Comparison of ENCODE assay signal across 17 cellular contexts in genomic region chr3:75180235-75180944, GRCh38.
A peak's percentile ranks its signal among the peaks of the same experiment; 100 is the strongest.
DNase-seq lines count a peak whose midpoint lies in the region; ATAC-seq and TF ChIP-seq lines count a peak whose summit lies in the region.
"Had no signal": no experiment of that assay in that cellular context is flagged by ENCODE, and none has a peak within 500 bp of the region (broad histone marks: within the 10 kb centered on the region; RNA-seq: fewer than 3 reads in every experiment).

No MANE protein-coding gene starts in this region.

- H2BK5ac ChIP-seq in neuronal stem cell (ENCODE audit: low read length): no peak overlapping the region

- H3K4me3 ChIP-seq in neuronal stem cell (ENCODE audit: low read length in 2 of 2): no peak overlapping the region
- H3K4me3 ChIP-seq: right lobe of liver, upper lobe of right lung had no signal

- H3K14ac ChIP-seq in neuronal stem cell (ENCODE audit: low read length): no peak overlapping the region

- no peaks in the 10 kb centered on the region for H3K36me3 Mint-ChIP-seq in nephron progenitor cell (ENCODE audit: low read depth)
- H3K36me3 Mint-ChIP-seq: activated naive CD4-positive, alpha-beta T cell treated with anti-CD3 and anti-CD28 coated beads, Interleukin-2, amount 50 U/mL, for 72 hours; CD14-positive monocyte; natural killer cell treated with Interleukin-12 subunit alpha and Interleukin-12 subunit beta and Interleukin-15 and Interleukin-18, amount 100 ng/mL, for 72 hours had no signal

- no peak overlapping the region for H2BK15ac ChIP-seq in neuronal stem cell (ENCODE audit: low read length)

- H3K9me3 ChIP-seq in neuronal stem cell (replicated peaks in 1 of 2; ENCODE audit: control insufficient read depth in 2 of 2, insufficient read depth in 1 of 2, low read depth in 1 of 2, low read length in 2 of 2): no peaks in the 10 kb centered on the region
- H3K9me3 ChIP-seq: right lobe of liver, upper lobe of right lung had no signal

- no peak overlapping the region for H2BK12ac ChIP-seq in neuronal stem cell (ENCODE audit: low read length)

- ATAC-seq in GM18907 (IDR thresholded peaks at IDR 0.05; ENCODE audit: unreplicated experiment) (peak; percentile 62), HG02623 (IDR thresholded peaks at IDR 0.05; ENCODE audit: unreplicated experiment) (peak; percentile 52), HG03521 (IDR thresholded peaks at IDR 0.05; ENCODE audit: unreplicated experiment) (peak; percentile 72), GM18519 (IDR thresholded peaks at IDR 0.05; ENCODE audit: low FRiP score, unreplicated experiment) (no peak)
- ATAC-seq: activated naive CD4-positive, alpha-beta T cell treated with anti-CD3 and anti-CD28 coated beads, Interleukin-2, amount 50 U/mL, for 72 hours; natural killer cell treated with Interleukin-12 subunit alpha and Interleukin-12 subunit beta and Interleukin-15 and Interleukin-18, amount 100 ng/mL, for 72 hours; right lobe of liver; upper lobe of right lung had no signal

- no peaks in the 10 kb centered on the region for H3K36me3 ChIP-seq in neuronal stem cell (replicated peaks in 1 of 2; ENCODE audit: control insufficient read depth in 2 of 2, insufficient read depth in 2 of 2, low read length in 2 of 2)
- H3K36me3 ChIP-seq: right lobe of liver, upper lobe of right lung had no signal

- no peak overlapping the region for H3K4me3 Mint-ChIP-seq in nephron progenitor cell
- H3K4me3 Mint-ChIP-seq: CD14-positive monocyte; natural killer cell treated with Interleukin-12 subunit alpha and Interleukin-12 subunit beta and Interleukin-15 and Interleukin-18, amount 100 ng/mL, for 72 hours had no signal

- no peaks in the 10 kb centered on the region for H3K4me1 Mint-ChIP-seq in nephron progenitor cell
- H3K4me1 Mint-ChIP-seq: CD14-positive monocyte had no signal

- H3K4me2 ChIP-seq in neuronal stem cell (ENCODE audit: insufficient read depth, low read length, poor library complexity, severe bottlenecking): no peak overlapping the region

- no peak overlapping the region for H2AFZ ChIP-seq in neuronal stem cell (ENCODE audit: low read length)

- H3K23ac ChIP-seq in neuronal stem cell (ENCODE audit: low read depth, low read length, poor library complexity): no peak overlapping the region

- H3K18ac ChIP-seq in neuronal stem cell (ENCODE audit: low read length): no peak overlapping the region

- H3K4ac ChIP-seq in neuronal stem cell (ENCODE audit: low read length): no peak overlapping the region

- H4K91ac ChIP-seq in neuronal stem cell (ENCODE audit: low read depth, low read length, poor library complexity): no peak overlapping the region

- H4K8ac ChIP-seq in neuronal stem cell (ENCODE audit: low read depth, low read length): no peak overlapping the region

- peaks cover 7% of the 10 kb centered on the region for H3K27me3 Mint-ChIP-seq in nephron progenitor cell (ENCODE audit: low read depth, poor library complexity)
- H3K27me3 Mint-ChIP-seq: natural killer cell treated with Interleukin-12 subunit alpha and Interleukin-12 subunit beta and Interleukin-15 and Interleukin-18, amount 100 ng/mL, for 72 hours had no signal

- no peak overlapping the region for H3K27ac Mint-ChIP-seq in nephron progenitor cell
- H3K27ac Mint-ChIP-seq: activated naive CD4-positive, alpha-beta T cell treated with anti-CD3 and anti-CD28 coated beads, Interleukin-2, amount 50 U/mL, for 72 hours; CD14-positive monocyte; natural killer cell treated with Interleukin-12 subunit alpha and Interleukin-12 subunit beta and Interleukin-15 and Interleukin-18, amount 100 ng/mL, for 72 hours had no signal

- TF ChIP-seq CTCF in nephron progenitor cell (IDR thresholded peaks at IDR 0.05): no peak

- peaks cover 1 to 7% of the 10 kb centered on the region in 2 donors for H3K4me1 ChIP-seq in neuronal stem cell (ENCODE audit: control insufficient read depth in 2 of 2, insufficient read depth in 1 of 2, low read depth in 1 of 2, low read length in 2 of 2)
- H3K4me1 ChIP-seq: right lobe of liver, upper lobe of right lung had no signal

- no peak overlapping the region for H2AK5ac ChIP-seq in neuronal stem cell (ENCODE audit: low read depth, low read length)

- no CpG with 5 or more reads among the region's 7 CpGs for WGBS in neuronal stem cell (ENCODE audit: extremely low coverage in 2 of 2, insufficient read length in 2 of 2, insufficient replicate concordance in 1 of 2), 2 donors

- no peak overlapping the region for H2BK120ac ChIP-seq in neuronal stem cell (ENCODE audit: low read depth, low read length)

- DNase-seq in kidney tubule cell (ENCODE audit: low spot score) (peak; percentile 22), nephron progenitor cell (no peak), NCI-H526 (lab: John Stamatoyannopoulos, UW) (no peak), neuronal stem cell (ENCODE audit: low spot score) (no peak)
- DNase-seq: activated CD4-positive, CD25-positive, alpha-beta regulatory T cell treated with anti-CD3 and anti-CD28 coated beads, Interleukin-2, amount 50 U/mL, for 72 hours; effector memory CD4-positive, alpha-beta T cell; NCI-H226; right lobe of liver; stimulated activated naive CD4-positive, alpha-beta T cell treated with Interleukin-2 at 50 U/mL for 16 hours; upper lobe of right lung had no signal

- no peaks in the 10 kb centered on the region for H3K79me1 ChIP-seq in neuronal stem cell (ENCODE audit: low read depth, low read length)

- H3K27me3 ChIP-seq in neuronal stem cell (ENCODE audit: control insufficient read depth in 3 of 3, insufficient read depth in 3 of 3, low read depth in 1 of 3, low read length in 3 of 3): no peaks in the 10 kb centered on the region
- H3K27me3 ChIP-seq: right lobe of liver, upper lobe of right lung had no signal

- no peak overlapping the region for H3K9ac ChIP-seq in neuronal stem cell (ENCODE audit: low read depth, low read length, poor library complexity)

- no peak overlapping the region for H3K27ac ChIP-seq in neuronal stem cell (replicated peaks; ENCODE audit: low read length)
- H3K27ac ChIP-seq: right lobe of liver, upper lobe of right lung had no signal

- H3K9me3 Mint-ChIP-seq in nephron progenitor cell: no peaks in the 10 kb centered on the region
- H3K9me3 Mint-ChIP-seq: activated naive CD4-positive, alpha-beta T cell treated with anti-CD3 and anti-CD28 coated beads, Interleukin-2, amount 50 U/mL, for 72 hours had no signal
